ENCODE assay signal across 10 cellular contexts in genomic region chr2:113167115-113167932, GRCh38. TPM values are rescaled to one million over a fixed set of nuclear protein-coding genes. Genes with fewer than 3 reads are reported as not detected.
A peak's percentile ranks its signal among the peaks of the same experiment; 100 is the strongest.
DNase-seq lines count a peak whose midpoint lies in the region; ATAC-seq and TF ChIP-seq lines count a peak whose summit lies in the region.
"Had no signal": no experiment of that assay in that cellular context is flagged by ENCODE, and none has a peak within 500 bp of the region (broad histone marks: within the 10 kb centered on the region; RNA-seq: fewer than 3 reads in every experiment).

No MANE protein-coding gene starts in this region.

- POLR2A ChIA-PET in PC-3 (lab: Charles Lee; ENCODE audit: unreplicated experiment) = no interaction called here

- in situ Hi-C loops in KBM-7 (cut with MboI; ENCODE audit: low pct_unique_long_range_greater_than_20kb, low sequenced_read_pairs) = no loop called here

- no peak for TF ChIP-seq CTCF in heart left ventricle (IDR thresholded peaks at IDR 0.05)
- no peak for TF ChIP-seq CTCF in ascending aorta (IDR thresholded peaks at IDR 0.05)
- TF ChIP-seq CTCF in PC-3 (conservative IDR thresholded peaks at IDR 0.05; ENCODE audit: low read depth, low read length) = no peak

- H3K27me3 ChIP-seq in heart left ventricle (no peaks in the 10 kb centered on the region), ascending aorta (no peaks in the 10 kb centered on the region), PC-3 (ENCODE audit: low read length) (no peaks in the 10 kb centered on the region)

- H3K36me3 ChIP-seq in heart left ventricle = no peaks in the 10 kb centered on the region
- H3K36me3 ChIP-seq in ascending aorta = no peaks in the 10 kb centered on the region
- no peaks in the 10 kb centered on the region; the same call in 1 of the 2 replicates for H3K36me3 ChIP-seq in PC-3 (ENCODE audit: low read depth, low read length)

- no peak overlapping the region for H2AFZ ChIP-seq in PC-3 (ENCODE audit: low read length)

- no peak overlapping the region for H3K4me3 ChIP-seq in heart left ventricle
- no peak overlapping the region for H3K4me3 ChIP-seq in ascending aorta
- H3K4me3 ChIP-seq in PC-3 (ENCODE audit: low read length) = no peak overlapping the region

- no peaks in the 10 kb centered on the region for H4K20me1 ChIP-seq in PC-3 (ENCODE audit: low read length)

- H3F3A ChIP-seq in PC-3 (ENCODE audit: low read length, unreplicated experiment) = no peaks in the 10 kb centered on the region

- peak; percentile 40 to 79 (median 72) for ATAC-seq in heart left ventricle
- no peak for ATAC-seq in PC-3

- intact Hi-C loops in heart left ventricle (cut with DNase I) = no loop called here
- intact Hi-C loops in ascending aorta (cut with DNase I) = no loop called here
- intact Hi-C loops in PC-3 (cut with micrococcal nuclease) = no loop called here

- no TSS peak for BruUV-seq in PC-3 (replicated peaks; lab: Mats Ljungman, UMichigan)

- H3K27ac ChIP-seq in heart left ventricle (no peak overlapping the region), ascending aorta (no peak overlapping the region), PC-3 (ENCODE audit: low read length) (no peak overlapping the region)

- no peak overlapping the region for H3K9ac ChIP-seq in PC-3 (ENCODE audit: low read length)

- peak; percentile 91 for DNase-seq in KBM-7
- DNase-seq in activated CD4-positive, alpha-beta T cell treated with anti-CD3 and anti-CD28 coated beads for 48 hours = peak; percentile 62
- no peak for DNase-seq in heart left ventricle
- peak; percentile 42 for DNase-seq in stimulated activated CD4-positive, alpha-beta T cell treated with anti-CD3 and anti-CD28 coated beads, Interleukin-4, amount 100 ng/mL, for 24 hours
- DNase-seq in ascending aorta (ENCODE audit: low spot score in 2 of 2) = no peak
- DNase-seq in PC-3 = no peak
- no peak for DNase-seq in DMS114 treated with DMSO at 0.1 percent for 48 hours (lab: John Stamatoyannopoulos, UW; ENCODE audit: unreplicated experiment)
- DNase-seq in glomerular visceral epithelial cell (ENCODE audit: extremely low spot score) = no peak
- DNase-seq: mesenchymal stem cell had no signal

- WGBS in heart left ventricle, 4 donors = 50 to 63% (median 60%) methylated on average over 12 of the region's 12 CpGs

- H3K4me1 ChIP-seq in heart left ventricle (peaks cover 0 to 22% (median 0%) of the 10 kb centered on the region in 12 donors), ascending aorta (no peaks in the 10 kb centered on the region), PC-3 (ENCODE audit: insufficient read depth, low read length) (no peaks in the 10 kb centered on the region)

- H3K79me2 ChIP-seq in PC-3 (ENCODE audit: low read length) = peaks cover 11% of the 10 kb centered on the region

- TF ChIP-seq POLR2A in heart left ventricle (IDR thresholded peaks at IDR 0.05) = no peak

- H3K9me3 ChIP-seq in heart left ventricle = no peaks in the 10 kb centered on the region
- H3K9me3 ChIP-seq in ascending aorta = no peaks in the 10 kb centered on the region
- H3K9me3 ChIP-seq in PC-3 (ENCODE audit: low read length) = no peaks in the 10 kb centered on the region

- H3K4me2 ChIP-seq in PC-3 (ENCODE audit: low read length) = no peak overlapping the region

- H3K9me2 ChIP-seq in PC-3 (replicated peaks; ENCODE audit: low read length) = no peaks in the 10 kb centered on the region

- CTCF ChIA-PET in PC-3 (lab: Charles Lee) = no interaction called here

RNA-seq across cellular contexts. Expression of gene PSD4, which starts 6.4 kb away (rescaled TPM):
- total RNA-seq in heart left ventricle (10 to 100 TPM in 1 of 9 donors, 1 to 10 TPM in 5, under 1 TPM in 3; 0.65 to 23.4 (median 1.9) TPM), ascending aorta (11.2 TPM), PC-3 (2014; rRNA removed) (46.6 and 60.3 TPM in 2 replicates)
- 1 to 10 TPM in 1 of 2 donors, under 1 TPM in 1; 0.99 to 1.6 TPM for polyA plus RNA-seq in heart left ventricle

RNA-seq across cellular contexts. Expression of gene IL1RN, which starts 39.9 kb away (rescaled TPM):
- total RNA-seq in heart left ventricle (10 to 100 TPM in 1 of 9 donors, 1 to 10 TPM in 4, under 1 TPM in 4; 0.16 to 11.4 (median 1.0) TPM), ascending aorta (not detected), PC-3 (2014; rRNA removed) (1.3 and 8.2 TPM in 2 replicates)
- under 1 TPM; 0.34 to 0.60 TPM for polyA plus RNA-seq in heart left ventricle
- total RNA-seq: cerebellum had no signal

Comparison
In these comparisons a context has a peak if more than half of its experiments do, and no peak if none do; other contexts are left out.
1. DNase-seq: peak in KBM-7 (single experiment), activated CD4-positive, alpha-beta T cell treated with anti-CD3 and anti-CD28 coated beads for 48 hours (single experiment) and stimulated activated CD4-positive, alpha-beta T cell treated with anti-CD3 and anti-CD28 coated beads, Interleukin-4, amount 100 ng/mL, for 24 hours (single experiment); none in heart left ventricle (0 of 5), ascending aorta (0 of 2), PC-3 (single experiment), DMS114 treated with DMSO at 0.1 percent for 48 hours (single experiment) and glomerular visceral epithelial cell (single experiment).